17 cellular contexts compared by ENCODE assay signal in genomic region chr17:77526728-77527355, GRCh38.
DNase-seq lines count a peak whose midpoint lies in the region; ATAC-seq and TF ChIP-seq lines count a peak whose summit lies in the region.
"Had no signal": no experiment of that assay in that cellular context is flagged by ENCODE, and none has a peak within 500 bp of the region (broad histone marks: within the 10 kb centered on the region; RNA-seq: fewer than 3 reads in every experiment).

No MANE protein-coding gene starts in this region.

- H3K27ac ChIP-seq in esophagus (ENCODE audit: low read depth in 2 of 2, low read length in 1 of 2): no peak overlapping the region
- no peak overlapping the region for H3K27ac ChIP-seq in A673 (ENCODE audit: low read depth, low read length, poor library complexity, severe bottlenecking)
- H3K27ac ChIP-seq: thyroid gland had no signal

- H3K36me3 ChIP-seq in esophagus (ENCODE audit: control insufficient read depth in 2 of 2, insufficient read depth in 2 of 2, low read length in 1 of 2) (no peaks in the 10 kb centered on the region), A673 (ENCODE audit: insufficient read depth, low read length, poor library complexity, severe bottlenecking) (no peaks in the 10 kb centered on the region)
- H3K36me3 ChIP-seq: thyroid gland had no signal

- no peak for ATAC-seq in HG02970 (IDR thresholded peaks at IDR 0.05; ENCODE audit: low FRiP score, unreplicated experiment)
- ATAC-seq: activated T-cell treated with anti-CD3 and anti-CD28 coated beads, Interleukin-2, amount 50 U/mL, for 4 hours; left lobe of liver had no signal

- H3K9me3 ChIP-seq in esophagus (ENCODE audit: control insufficient read depth in 2 of 2, insufficient read depth in 1 of 2, low read depth in 1 of 2, low read length in 1 of 2): no peaks in the 10 kb centered on the region
- H3K9me3 ChIP-seq in A673 (ENCODE audit: low read depth, low read length, poor library complexity, severe bottlenecking): no peaks in the 10 kb centered on the region
- H3K9me3 ChIP-seq: thyroid gland had no signal

- 54 to 76% methylated on average over 17 of the region's 17 CpGs for WGBS in esophagus, 2 donors

- intact Hi-C loops in A673 (cut with micrococcal nuclease; ENCODE audit: unreplicated experiment): no loop called here

- POLR2A ChIA-PET in A673 (lab: Charles Lee; ENCODE audit: low non-redundant PET): no interaction called here

- H3K4me3 ChIP-seq in esophagus (ENCODE audit: low read depth in 1 of 2, low read length in 2 of 2): peak overlapping the region; percentile 27 to 35
- H3K4me3 ChIP-seq in A673 (ENCODE audit: low read depth, low read length, poor library complexity, severe bottlenecking): no peak overlapping the region
- H3K4me3 ChIP-seq: thyroid gland had no signal

- CTCF ChIA-PET in A673 (lab: Charles Lee): no interaction called here

- TF ChIP-seq CTCF in A673 (conservative IDR thresholded peaks at IDR 0.05; ENCODE audit: low read depth, low read length): no peak

- H3K27me3 ChIP-seq in esophagus (ENCODE audit: control insufficient read depth in 1 of 2, insufficient read depth in 2 of 2, low read length in 2 of 2): peaks cover 0 to 6% of the 10 kb centered on the region in 2 donors
- H3K27me3 ChIP-seq in A673 (replicated peaks; ENCODE audit: insufficient read depth, low read depth, low read length, poor library complexity): no peaks in the 10 kb centered on the region
- H3K27me3 ChIP-seq: thyroid gland had no signal

- H3K4me1 ChIP-seq in esophagus (ENCODE audit: control insufficient read depth in 2 of 2, insufficient read depth in 2 of 2, low read length in 1 of 2) (peaks cover 4 to 10% of the 10 kb centered on the region in 2 donors), A673 (ENCODE audit: insufficient read depth, low read length, poor library complexity, severe bottlenecking) (peaks cover 8% of the 10 kb centered on the region)

- no TSS peak for BruUV-seq in A673 (replicated peaks; lab: Mats Ljungman, UMichigan)

- peak; percentile 38 for DNase-seq in activated effector memory CD4-positive, alpha-beta T cell treated with anti-CD3 and anti-CD28 coated beads, Interleukin-2, amount 50 U/mL, for 16 hours
- no peak for DNase-seq in activated effector memory CD4-positive, alpha-beta T cell treated with Interleukin-2 at 50 U/mL for 16 hours
- peak; percentile 78 to 93 for DNase-seq in NCI-H526 (lab: John Stamatoyannopoulos, UW)
- DNase-seq in superior temporal gyrus (ENCODE audit: extremely low spot score): peak; percentile 40
- no peak for DNase-seq in dedifferentiated amniotic fluid mesenchymal stem cell (ENCODE audit: extremely low spot score)
- DNase-seq in A673 (ENCODE audit: low spot score): no peak
- DNase-seq: activated CD4-positive, alpha-beta T cell treated with anti-CD3 and anti-CD28 coated beads for 48 hours; activated T-cell treated with anti-CD3 and anti-CD28 coated beads, Interleukin-2, amount 50 U/mL, for 4 hours; HFFc6; Kasumi-1; naive B cell; OCI-M1; T1000; thyroid gland had no signal

Comparison
In these comparisons a context has a peak if more than half of its experiments do, and no peak if none do; other contexts are left out.
1. DNase-seq: peak in activated effector memory CD4-positive, alpha-beta T cell treated with anti-CD3 and anti-CD28 coated beads, Interleukin-2, amount 50 U/mL, for 16 hours (single experiment), NCI-H526 (2 of 2) and superior temporal gyrus (single experiment); none in activated effector memory CD4-positive, alpha-beta T cell treated with Interleukin-2 at 50 U/mL for 16 hours (single experiment), dedifferentiated amniotic fluid mesenchymal stem cell (single experiment) and A673 (single experiment).